Comparison of ENCODE assay signal across 8 cellular contexts in the genomic region with DNA sequence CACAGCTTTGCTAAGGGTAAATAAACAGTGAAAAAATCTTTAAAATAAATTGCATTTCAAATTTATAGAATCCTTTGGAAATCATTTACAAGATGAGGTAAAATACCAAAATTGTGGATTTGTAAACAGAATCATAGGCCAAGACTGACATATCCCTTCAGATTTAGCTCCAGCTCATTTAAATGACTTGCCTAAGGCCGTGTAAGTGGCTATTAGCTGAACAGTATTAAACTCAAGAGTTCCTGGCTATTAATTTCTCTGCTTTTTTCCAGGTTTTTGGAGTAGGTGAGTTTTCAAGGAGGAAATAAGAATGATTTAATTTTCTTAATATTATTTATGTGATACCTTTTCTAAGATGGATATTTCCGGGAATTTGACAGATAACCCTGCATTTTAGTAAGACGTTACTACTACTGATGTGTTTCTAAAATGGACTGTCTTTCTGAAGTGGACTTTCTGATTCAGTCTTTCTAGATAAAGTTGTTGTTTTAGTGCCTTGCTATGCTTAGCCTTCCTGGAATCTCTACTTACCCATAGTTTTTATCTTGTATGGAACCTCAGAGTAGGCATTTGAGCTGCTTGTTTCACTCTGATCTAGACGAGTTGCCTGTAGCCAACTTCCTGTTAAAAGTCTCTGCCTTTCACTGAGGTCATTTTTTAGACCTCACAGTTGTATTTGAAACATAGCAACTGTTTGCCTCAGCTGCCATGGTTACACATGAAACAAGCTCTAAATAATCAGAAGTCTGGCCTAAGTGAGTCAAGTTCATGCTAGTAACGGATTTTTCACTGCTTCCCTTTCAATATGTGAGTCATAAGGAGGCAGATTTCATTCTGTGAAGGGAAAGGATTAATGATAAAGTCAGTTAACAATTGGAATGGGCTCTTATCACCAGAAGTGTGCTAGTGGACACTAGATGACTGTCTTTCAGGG.
A peak's percentile ranks its signal among the peaks of the same experiment; 100 is the strongest.
DNase-seq lines count a peak whose midpoint lies in the region; ATAC-seq and TF ChIP-seq lines count a peak whose summit lies in the region.

No MANE protein-coding gene starts in this region.

- intact Hi-C loops in lower lobe of right lung (cut with DNase I) = no loop called here

- peak overlapping the region; percentile 100 for H3K27ac Mint-ChIP-seq in central memory CD8-positive, alpha-beta T cell (ENCODE audit: low read depth)

- H3K27me3 Mint-ChIP-seq in central memory CD8-positive, alpha-beta T cell = no peaks in the 10 kb centered on the region

- H3K9ac ChIP-seq in subcutaneous abdominal adipose tissue (ENCODE audit: low read length in 5 of 5) = peak overlapping the region in 4 of 5 donors; percentile 31 to 66 (median 52)

- DNase-seq in AML-193 (lab: John Stamatoyannopoulos, UW) = peak; percentile 12 to 33
- peak; percentile 72 to 96 for DNase-seq in SW 1271 (lab: John Stamatoyannopoulos, UW)
- peak in 1 of 2 donors; percentile 79 for DNase-seq in central memory CD8-positive, alpha-beta T cell (ENCODE audit: low spot score in 2 of 2)
- DNase-seq in lower lobe of right lung = no peak
- DNase-seq in hippocampal formation (lab: John Stamatoyannopoulos, UW) = no peak

- no peaks in the 10 kb centered on the region for H3K9me3 ChIP-seq in lower lobe of right lung
- no peaks in the 10 kb centered on the region for H3K9me3 ChIP-seq in subcutaneous abdominal adipose tissue (ENCODE audit: control insufficient read depth in 5 of 5, low read length in 5 of 5)

- H3K27me3 ChIP-seq in lower lobe of right lung (ENCODE audit: low read depth) (no peaks in the 10 kb centered on the region), subcutaneous abdominal adipose tissue (ENCODE audit: control insufficient read depth in 5 of 5, insufficient read depth in 4 of 5, low read length in 5 of 5) (no peaks in the 10 kb centered on the region)

- peak; percentile 89 for ATAC-seq in GM19025 (IDR thresholded peaks at IDR 0.05; ENCODE audit: low read depth, unreplicated experiment)
- ATAC-seq in HG03175 (IDR thresholded peaks at IDR 0.05; ENCODE audit: unreplicated experiment) = peak; percentile 96
- peak; percentile 94 for ATAC-seq in central memory CD8-positive, alpha-beta T cell (replicated peaks; ENCODE audit: extremely low read depth, poor library complexity, severe bottlenecking)
- peak; percentile 92 to 93 for ATAC-seq in lower lobe of right lung

- H3K27ac ChIP-seq in lower lobe of right lung = peak overlapping the region; percentile 84
- H3K27ac ChIP-seq in subcutaneous abdominal adipose tissue (ENCODE audit: low read depth, low read length) = peak overlapping the region; percentile 71

- TF ChIP-seq CTCF in lower lobe of right lung (IDR thresholded peaks at IDR 0.05) = no peak

- peaks cover 22% of the 10 kb centered on the region for H3K4me1 Mint-ChIP-seq in central memory CD8-positive, alpha-beta T cell

- H3K36me3 ChIP-seq in lower lobe of right lung (peaks cover 93% of the 10 kb centered on the region), subcutaneous abdominal adipose tissue (ENCODE audit: control insufficient read depth in 5 of 5, insufficient read depth in 5 of 5, low read length in 5 of 5) (peaks cover 12 to 54% (median 25%) of the 10 kb centered on the region in 5 donors)

- H3K36me3 Mint-ChIP-seq in central memory CD8-positive, alpha-beta T cell (ENCODE audit: insufficient read depth) = peaks cover 71% of the 10 kb centered on the region

- H3K4me1 ChIP-seq in lower lobe of right lung = peaks cover 32% of the 10 kb centered on the region
- peaks cover 2 to 32% (median 14%) of the 10 kb centered on the region in 5 donors for H3K4me1 ChIP-seq in subcutaneous abdominal adipose tissue (ENCODE audit: control insufficient read depth in 5 of 5, insufficient read depth in 5 of 5, low read length in 5 of 5)

- H3K4me3 Mint-ChIP-seq in central memory CD8-positive, alpha-beta T cell = peak overlapping the region; percentile 59

- no peaks in the 10 kb centered on the region for H3K9me3 Mint-ChIP-seq in central memory CD8-positive, alpha-beta T cell

- H3K4me3 ChIP-seq in lower lobe of right lung (no peak overlapping the region), subcutaneous abdominal adipose tissue (ENCODE audit: low read depth in 1 of 5, low read length in 5 of 5) (no peak overlapping the region)

Comparison
In these comparisons a context has a peak if more than half of its experiments do, and no peak if none do; other contexts are left out.
1. DNase-seq: peak in AML-193 (2 of 2) and SW 1271 (2 of 2); none in lower lobe of right lung (single experiment) and hippocampal formation (0 of 2).
2. Peak in every context shown above with its lines, with median percentiles within 50 percentile points of each other: ATAC-seq.